8 cellular contexts compared by ENCODE assay signal in the genomic region with DNA sequence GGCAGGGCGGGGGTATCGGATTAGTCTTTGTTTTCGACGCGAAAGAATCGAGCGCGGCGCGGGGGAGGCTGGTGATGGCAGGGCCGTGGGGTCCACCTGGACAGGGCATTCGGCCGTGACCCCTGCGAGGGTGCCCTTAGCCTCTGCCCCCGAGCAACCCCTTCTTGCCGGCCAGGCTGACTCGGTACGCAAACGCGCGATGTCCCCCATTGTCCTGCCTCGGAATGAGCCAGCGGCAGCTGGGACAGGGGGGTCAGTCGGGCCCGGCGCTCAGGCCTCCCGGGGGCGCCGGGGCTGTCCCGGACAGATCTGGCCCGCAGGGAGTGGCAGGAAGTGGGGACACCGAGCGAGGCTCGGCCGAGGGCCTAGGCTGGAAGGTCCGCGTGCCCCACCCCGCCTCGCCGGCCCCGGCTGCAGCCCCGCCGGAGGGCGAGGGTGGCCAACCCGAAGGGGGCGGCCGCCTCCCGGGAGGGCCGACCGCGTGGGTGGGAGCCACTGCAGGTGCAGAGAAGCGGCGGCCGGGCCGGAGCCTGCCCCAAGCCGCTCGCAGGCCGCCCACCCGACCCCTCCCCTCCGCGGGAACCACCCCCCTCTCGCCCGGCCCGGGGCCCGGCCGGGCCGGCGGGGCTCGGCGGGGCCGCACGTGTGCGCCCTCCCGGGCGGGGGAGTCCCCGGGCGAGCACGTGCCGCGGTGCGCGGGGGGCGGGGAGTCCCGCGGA. TPM values are rescaled to one million over a fixed set of nuclear protein-coding genes. Genes with fewer than 3 reads are reported as not detected.
DNase-seq lines count a peak whose midpoint lies in the region; ATAC-seq and TF ChIP-seq lines count a peak whose summit lies in the region.

A gene (plus strand): TSS at position 708 of the 719 bp plus-strand sequence. CDS start 1,494 bp downstream, outside the sequence.

- DNase-seq in Daoy (ENCODE audit: low read depth) (peak; percentile 56), LNCaP clone FGC (ENCODE audit: low read depth) (no peak), osteoblast (ENCODE audit: insufficient read length, low spot score, missing footprints) (peak; percentile 92), HCEC 1CT (no peak)
- peak; percentile 55 to 77 for DNase-seq in activated T-cell treated with anti-CD3 and anti-CD28 coated beads, Interleukin-2, amount 50 U/mL, for 48 hours

- TF ChIP-seq POLR2A in gastroesophageal sphincter (IDR thresholded peaks at IDR 0.05): no peak

- H4K20me1 ChIP-seq in osteoblast (ENCODE audit: insufficient read depth, low read length): peaks cover 5% of the 10 kb centered on the region

- peak within 1 kb of the TSS; percentile 68 for H2AFZ ChIP-seq in osteoblast (ENCODE audit: low read length)

- no peaks in the 10 kb centered on the region for H3K36me3 ChIP-seq in gastroesophageal sphincter
- H3K36me3 ChIP-seq in osteoblast (ENCODE audit: insufficient read depth, low read length): no peaks in the 10 kb centered on the region

- H3K9me3 ChIP-seq in gastroesophageal sphincter: no peaks in the 10 kb centered on the region
- H3K9me3 ChIP-seq in osteoblast (ENCODE audit: low read depth, low read length): no peaks in the 10 kb centered on the region

- peak; percentile 45 for ATAC-seq in GM21381 (IDR thresholded peaks at IDR 0.05; ENCODE audit: unreplicated experiment)
- ATAC-seq in gastroesophageal sphincter: peak; percentile 49
- ATAC-seq in HG02884 (IDR thresholded peaks at IDR 0.05; ENCODE audit: unreplicated experiment): no peak

- TF ChIP-seq EP300 in gastroesophageal sphincter (IDR thresholded peaks at IDR 0.05): no peak

- peak within 1 kb of the TSS; percentile 78 for H3K4me2 ChIP-seq in osteoblast (ENCODE audit: insufficient read depth, low read length)

- no peak for TF ChIP-seq CTCF in LNCaP clone FGC (IDR thresholded peaks at IDR 0.05; ENCODE audit: control insufficient read depth, extremely low read depth, insufficient read depth)
- no peak for TF ChIP-seq CTCF in gastroesophageal sphincter (IDR thresholded peaks at IDR 0.05)
- TF ChIP-seq CTCF in osteoblast (IDR thresholded peaks at IDR 0.05; ENCODE audit: extremely low read depth, low read depth, low read length): no peak

- WGBS in gastroesophageal sphincter (ENCODE audit: low coverage in 1 of 2), 2 donors: no CpG with 5 or more reads among the region's 85 CpGs

- H3K4me1 ChIP-seq in gastroesophageal sphincter (peaks cover 0 to 68% (median 27%) of the 10 kb centered on the region in 3 donors), osteoblast (ENCODE audit: insufficient read depth, low read length) (peaks cover 22% of the 10 kb centered on the region)

- H3K4me3 ChIP-seq in LNCaP clone FGC (ENCODE audit: low read depth, low read length) (peak within 1 kb of the TSS; percentile 60), gastroesophageal sphincter (peak within 1 kb of the TSS; percentile 49 to 64), osteoblast (ENCODE audit: insufficient read depth, low read length) (peak within 1 kb of the TSS; percentile 72)

- H3K27ac ChIP-seq in gastroesophageal sphincter (peak within 1 kb of the TSS in 3 of 4 donors; percentile 60 to 79 (median 77)), osteoblast (ENCODE audit: low read depth, low read length) (no peak within 1 kb of the TSS)

- no peaks in the 10 kb centered on the region for H3K27me3 ChIP-seq in gastroesophageal sphincter
- peaks cover 21% of the 10 kb centered on the region for H3K27me3 ChIP-seq in osteoblast (ENCODE audit: insufficient read depth, low read length)

- peaks cover 3% of the 10 kb centered on the region for H3K79me2 ChIP-seq in osteoblast (ENCODE audit: insufficient read depth, low read length)

RNA-seq across cellular contexts. Expression of the gene that starts here (rescaled TPM):
- 2.2 and 2.9 TPM in 2 replicates for total RNA-seq in Daoy (2014; rRNA removed; shearing (Covaris generic))
- total RNA-seq in gastroesophageal sphincter (1 to 10 TPM; 3.3 to 8.9 (median 5.8) TPM), osteoblast (4.7 and 8.0 TPM in 2 replicates)

Comparison
In these comparisons a context has a peak if more than half of its experiments do, and no peak if none do; other contexts are left out.
1. DNase-seq: peak in Daoy (single experiment), activated T-cell treated with anti-CD3 and anti-CD28 coated beads, Interleukin-2, amount 50 U/mL, for 48 hours (2 of 2) and osteoblast (single experiment); none in LNCaP clone FGC (single experiment) and HCEC 1CT (single experiment).
2. Peak in every context shown above with its lines, with median percentiles within 50 percentile points of each other: H3K4me3 ChIP-seq.